In the genomic region with DNA sequence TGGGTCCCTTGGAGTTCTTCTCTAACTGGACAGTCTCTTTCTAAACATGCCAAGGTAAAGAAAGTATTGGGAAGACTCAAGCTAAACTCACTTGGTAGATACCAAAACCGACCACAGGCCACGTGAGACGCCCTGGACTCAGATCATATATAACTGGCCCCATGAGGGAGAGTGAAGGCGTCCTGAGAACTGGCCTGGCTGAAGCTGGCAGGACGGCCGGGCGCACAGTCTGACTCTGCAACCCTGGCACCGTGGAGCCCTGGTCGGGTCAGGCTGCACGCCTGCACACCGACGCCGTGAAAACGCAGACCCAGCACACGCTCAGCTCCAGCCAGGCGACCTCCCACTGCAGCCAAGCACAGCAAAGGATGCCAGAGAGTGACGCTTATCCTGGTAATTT, we compare ENCODE assay signal across 15 cellular contexts.
DNase-seq lines count a peak whose midpoint lies in the region; ATAC-seq and TF ChIP-seq lines count a peak whose summit lies in the region.
"Had no signal": no experiment of that assay in that cellular context is flagged by ENCODE, and none has a peak within 500 bp of the region (broad histone marks: within the 10 kb centered on the region; RNA-seq: fewer than 3 reads in every experiment).

No MANE protein-coding gene starts in this region.

- DNase-seq in right atrium auricular region (ENCODE audit: low spot score) (peak; percentile 18), left ventricle myocardium inferior (no peak), esophagus muscularis mucosa (ENCODE audit: extremely low spot score) (peak; percentile 90), mesenchymal stem cell (no peak), hypothalamus (lab: John Stamatoyannopoulos, UW) (no peak), dermis blood vessel endothelial cell (no peak)
- DNase-seq in activated CD8-positive, alpha-beta T cell treated with anti-CD3 and anti-CD28 coated beads for 36 hours = no peak
- DNase-seq: ACHN; BE2C; C1 segment of cervical spinal cord; Caco-2; CD4-positive, alpha-beta T cell; GM23248; HCEC 1CT had no signal

- no peak overlapping the region for H2BK12ac ChIP-seq in mesenchymal stem cell (ENCODE audit: low read length in 2 of 2)

- POLR2A ChIA-PET in activated CD8-positive, alpha-beta T cell treated with anti-CD3 and anti-CD28 coated beads for 36 hours (lab: Charles Lee) = no interaction called here

- no peak overlapping the region for H3K27ac Mint-ChIP-seq in activated CD8-positive, alpha-beta T cell treated with anti-CD3 and anti-CD28 coated beads for 36 hours
- H3K27ac Mint-ChIP-seq: CD4-positive, alpha-beta T cell had no signal

- WGBS in esophagus muscularis mucosa = 91% methylated on average over 17 of the region's 17 CpGs
- whole genome bisulfite sequencing in mesenchymal stem cell = 86% methylated on average over 17 of the region's 17 CpGs

- no peak overlapping the region for H3K27ac ChIP-seq in right atrium auricular region
- H3K27ac ChIP-seq in left ventricle myocardium inferior (replicated peaks) = no peak overlapping the region
- H3K27ac ChIP-seq in esophagus muscularis mucosa (replicated peaks in 1 of 4) = no peak overlapping the region
- H3K27ac ChIP-seq in mesenchymal stem cell (ENCODE audit: low read length, poor library complexity, severe bottlenecking) = no peak overlapping the region
- H3K27ac ChIP-seq: GM23248, HL-60 had no signal

- H3K9me3 ChIP-seq in right atrium auricular region = peaks cover 0 to 11% of the 10 kb centered on the region in 2 donors
- peaks cover 3% of the 10 kb centered on the region for H3K9me3 ChIP-seq in left ventricle myocardium inferior (replicated peaks)
- H3K9me3 ChIP-seq in esophagus muscularis mucosa = no peaks in the 10 kb centered on the region
- peaks cover 9% of the 10 kb centered on the region for H3K9me3 ChIP-seq in mesenchymal stem cell (ENCODE audit: control insufficient read depth, low read length)
- H3K9me3 ChIP-seq: BE2C, Caco-2 had no signal

- no peaks in the 10 kb centered on the region for H3K79me1 ChIP-seq in mesenchymal stem cell (replicated peaks; ENCODE audit: low read length, poor library complexity, severe bottlenecking)

- peak overlapping the region; percentile 12 for H4K91ac ChIP-seq in mesenchymal stem cell (ENCODE audit: low read length)

- H2AFZ ChIP-seq in mesenchymal stem cell (ENCODE audit: low read depth, low read length) = no peak overlapping the region
- H2AFZ ChIP-seq: GM23248 had no signal

- TF ChIP-seq EP300 in esophagus muscularis mucosa (IDR thresholded peaks at IDR 0.05) = no peak

- no peaks in the 10 kb centered on the region for H3K27me3 ChIP-seq in right atrium auricular region
- peaks cover 95% of the 10 kb centered on the region for H3K27me3 ChIP-seq in left ventricle myocardium inferior (ENCODE audit: low read depth)
- peaks cover 0 to 41% (median 0%) of the 10 kb centered on the region in 4 donors for H3K27me3 ChIP-seq in esophagus muscularis mucosa
- H3K27me3 ChIP-seq in mesenchymal stem cell (ENCODE audit: control insufficient read depth in 1 of 2, insufficient read depth in 1 of 2, low read length in 2 of 2) = no peaks in the 10 kb centered on the region

- CTCF ChIA-PET in activated CD8-positive, alpha-beta T cell treated with anti-CD3 and anti-CD28 coated beads for 36 hours (lab: Charles Lee) = no interaction called here

- no peak for ATAC-seq in activated CD8-positive, alpha-beta T cell treated with anti-CD3 and anti-CD28 coated beads for 36 hours

- H3K18ac ChIP-seq in mesenchymal stem cell (ENCODE audit: low read depth in 1 of 2, low read length in 2 of 2) = no peak overlapping the region

- intact Hi-C loops in left ventricle myocardium inferior (cut with micrococcal nuclease) = no loop called here
- intact Hi-C loops in esophagus muscularis mucosa (cut with DNase I) = no loop called here
- intact Hi-C loops in activated CD8-positive, alpha-beta T cell treated with anti-CD3 and anti-CD28 coated beads for 36 hours (cut with micrococcal nuclease) = no loop called here

- H3K4ac ChIP-seq in mesenchymal stem cell (ENCODE audit: low read depth in 1 of 2, low read length in 2 of 2) = no peak overlapping the region

- no peaks in the 10 kb centered on the region for H3K9me3 Mint-ChIP-seq in activated CD8-positive, alpha-beta T cell treated with anti-CD3 and anti-CD28 coated beads for 36 hours
- H3K9me3 Mint-ChIP-seq: CD4-positive, alpha-beta T cell had no signal

- no peaks in the 10 kb centered on the region for H3K4me1 Mint-ChIP-seq in activated CD8-positive, alpha-beta T cell treated with anti-CD3 and anti-CD28 coated beads for 36 hours (ENCODE audit: low read depth)

- H3K23ac ChIP-seq in mesenchymal stem cell (ENCODE audit: low read length in 2 of 2) = no peak overlapping the region

- no peak overlapping the region for H2BK120ac ChIP-seq in mesenchymal stem cell (ENCODE audit: low read depth, low read length)

- H3K4me1 ChIP-seq in right atrium auricular region = no peaks in the 10 kb centered on the region
- no peaks in the 10 kb centered on the region for H3K4me1 ChIP-seq in left ventricle myocardium inferior
- peaks cover 0 to 4% (median 0%) of the 10 kb centered on the region in 4 donors for H3K4me1 ChIP-seq in esophagus muscularis mucosa
- no peaks in the 10 kb centered on the region for H3K4me1 ChIP-seq in mesenchymal stem cell (ENCODE audit: control insufficient read depth, insufficient read depth, low read depth, low read length)
- H3K4me1 ChIP-seq: BE2C, Caco-2 had no signal

- H3K36me3 ChIP-seq in right atrium auricular region = no peaks in the 10 kb centered on the region
- H3K36me3 ChIP-seq in left ventricle myocardium inferior = no peaks in the 10 kb centered on the region
- no peaks in the 10 kb centered on the region for H3K36me3 ChIP-seq in esophagus muscularis mucosa
- H3K36me3 ChIP-seq in mesenchymal stem cell (ENCODE audit: control insufficient read depth in 1 of 2, insufficient read depth in 2 of 2, low read depth in 1 of 2, low read length in 2 of 2) = no peaks in the 10 kb centered on the region
- H3K36me3 ChIP-seq: BE2C had no signal

- TF ChIP-seq POLR2A in esophagus muscularis mucosa (IDR thresholded peaks at IDR 0.05; ENCODE audit: low read depth) = no peak

- H3K4me2 ChIP-seq in mesenchymal stem cell (ENCODE audit: low read length, poor library complexity, severe bottlenecking) = no peak overlapping the region

- H4K8ac ChIP-seq in mesenchymal stem cell (ENCODE audit: low read length) = no peak overlapping the region

- no peak overlapping the region for H2AK5ac ChIP-seq in mesenchymal stem cell (ENCODE audit: low read length, severe bottlenecking)

- no peak overlapping the region for H3K9ac ChIP-seq in mesenchymal stem cell (ENCODE audit: low read length)
- H3K9ac ChIP-seq: GM23248 had no signal

- H3K4me3 ChIP-seq in right atrium auricular region (no peak overlapping the region), left ventricle myocardium inferior (no peak overlapping the region), esophagus muscularis mucosa (no peak overlapping the region), mesenchymal stem cell (ENCODE audit: insufficient read depth in 1 of 2, low read depth in 1 of 2, low read length in 2 of 2) (no peak overlapping the region)
- H3K4me3 ChIP-seq: GM23248 had no signal

- TF ChIP-seq CTCF in right atrium auricular region (IDR thresholded peaks at IDR 0.05) (no peak), left ventricle myocardium inferior (IDR thresholded peaks at IDR 0.05; ENCODE audit: borderline replicate concordance) (no peak), esophagus muscularis mucosa (IDR thresholded peaks at IDR 0.05) (no peak)
- TF ChIP-seq CTCF in activated CD8-positive, alpha-beta T cell treated with anti-CD3 and anti-CD28 coated beads for 36 hours (IDR thresholded peaks at IDR 0.05) = no peak

- no peak overlapping the region for H2BK15ac ChIP-seq in mesenchymal stem cell (ENCODE audit: low read depth, poor library complexity, severe bottlenecking)

- no peak overlapping the region for H3K14ac ChIP-seq in mesenchymal stem cell (ENCODE audit: low read length in 2 of 2)

- H3K4me3 Mint-ChIP-seq in activated CD8-positive, alpha-beta T cell treated with anti-CD3 and anti-CD28 coated beads for 36 hours = no peak overlapping the region
- H3K4me3 Mint-ChIP-seq: CD4-positive, alpha-beta T cell had no signal

- H3K36me3 Mint-ChIP-seq in activated CD8-positive, alpha-beta T cell treated with anti-CD3 and anti-CD28 coated beads for 36 hours (ENCODE audit: low read depth) = no peaks in the 10 kb centered on the region

- H3K27me3 Mint-ChIP-seq in activated CD8-positive, alpha-beta T cell treated with anti-CD3 and anti-CD28 coated beads for 36 hours = peaks cover 2% of the 10 kb centered on the region

- H2BK5ac ChIP-seq in mesenchymal stem cell (ENCODE audit: low read depth, low read length, poor library complexity, severe bottlenecking) = no peak overlapping the region

Comparison
In these comparisons a context has a peak if more than half of its experiments do, and no peak if none do; other contexts are left out.
1. DNase-seq: peak in right atrium auricular region (single experiment) and esophagus muscularis mucosa (single experiment); none in left ventricle myocardium inferior (single experiment), mesenchymal stem cell (single experiment), hypothalamus (0 of 51), activated CD8-positive, alpha-beta T cell treated with anti-CD3 and anti-CD28 coated beads for 36 hours (single experiment) and dermis blood vessel endothelial cell (single experiment).